ENCODE assay signal across 8 cellular contexts in the genomic region with DNA sequence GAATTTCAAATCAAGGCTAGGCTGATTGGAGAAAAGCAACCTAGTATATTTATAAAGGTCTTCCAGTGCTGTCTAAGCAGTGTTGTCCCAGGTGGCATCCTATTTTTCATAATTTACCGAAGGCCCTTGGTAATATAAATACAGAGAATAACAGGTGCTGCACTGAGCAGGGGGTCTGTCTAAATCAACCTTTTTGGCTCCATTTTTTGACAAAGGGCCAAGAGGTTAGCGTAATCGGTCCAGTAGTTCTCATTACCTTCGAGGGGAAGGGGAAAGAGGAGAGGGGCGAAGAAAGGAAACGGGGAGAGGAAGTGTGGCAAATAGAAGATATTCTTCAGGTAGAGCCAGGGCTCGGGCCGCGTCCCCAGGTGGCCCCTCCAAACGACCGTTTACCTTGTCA. TPM values are rescaled to one million over a fixed set of nuclear protein-coding genes. Genes with fewer than 3 reads are reported as not detected.
A peak's percentile ranks its signal among the peaks of the same experiment; 100 is the strongest.
DNase-seq lines count a peak whose midpoint lies in the region; ATAC-seq, FAIRE-seq and TF ChIP-seq lines count a peak whose summit lies in the region.

No MANE protein-coding gene starts in this region.

- H3K27ac ChIP-seq in esophagus muscularis mucosa (replicated peaks in 1 of 4), result peak overlapping the region; percentile 96 to 98 (median 97)
- peak overlapping the region; percentile 91 to 99 (median 98) for H3K27ac ChIP-seq in pancreas

- H3K4me1 ChIP-seq in esophagus muscularis mucosa (peaks cover 23 to 41% (median 36%) of the 10 kb centered on the region in 4 donors), pancreas (peaks cover 0 to 16% (median 6%) of the 10 kb centered on the region in 3 donors)

- TF ChIP-seq CTCF in esophagus muscularis mucosa (IDR thresholded peaks at IDR 0.05) (no peak), pancreas (IDR thresholded peaks at IDR 0.05) (no peak)

- ATAC-seq in HG02852 (IDR thresholded peaks at IDR 0.05; ENCODE audit: unreplicated experiment), result peak; percentile 2
- no peak for ATAC-seq in pancreas

- WGBS in esophagus muscularis mucosa, result under 1% methylated on average over 11 of the region's 11 CpGs
- 0 to 1% methylated on average over 11 of the region's 11 CpGs for WGBS in pancreas, 2 donors

- TF ChIP-seq POLR2A in GM12891 (IDR thresholded peaks at IDR 0.05; ENCODE audit: low read depth, low read length) (no peak), esophagus muscularis mucosa (IDR thresholded peaks at IDR 0.05; ENCODE audit: low read depth) (no peak)

- no peaks in the 10 kb centered on the region for H3K27me3 ChIP-seq in esophagus muscularis mucosa
- no peaks in the 10 kb centered on the region for H3K27me3 ChIP-seq in pancreas

- peak; percentile 76 for FAIRE-seq in GM12891 (lab: Jason Lieb, UNC)
- no peak for FAIRE-seq in pancreas (lab: Jason Lieb, UNC)

- peak overlapping the region; percentile 77 to 100 (median 90) for H3K4me3 ChIP-seq in esophagus muscularis mucosa
- peak overlapping the region; percentile 85 to 99 (median 97) for H3K4me3 ChIP-seq in pancreas

- intact Hi-C loops in esophagus muscularis mucosa (cut with DNase I), result no loop called here
- intact Hi-C loops in pancreas (cut with DNase I), result no loop called here

- DNase-seq in GM12891 (ENCODE audit: insufficient read length, low spot score) (no peak), RPMI7951 (ENCODE audit: low read depth) (peak; percentile 3), esophagus muscularis mucosa (ENCODE audit: extremely low spot score) (no peak), pancreas (peak in 2 of 6 donors; percentile 16 to 29), GM03348 (ENCODE audit: low spot score) (no peak), glomerular visceral epithelial cell (ENCODE audit: extremely low spot score) (no peak), HCEC 1CT (no peak)

- no peak for TF ChIP-seq EP300 in esophagus muscularis mucosa (IDR thresholded peaks at IDR 0.05)

- H3K9me3 ChIP-seq in esophagus muscularis mucosa (no peaks in the 10 kb centered on the region), pancreas (no peaks in the 10 kb centered on the region)

- H3K36me3 ChIP-seq in esophagus muscularis mucosa, result no peaks in the 10 kb centered on the region
- H3K36me3 ChIP-seq in pancreas, result no peaks in the 10 kb centered on the region

TF ChIP-seq in GM12891, 5 proteins besides CTCF, POLR2A, EP300 and RAD21:
- TF ChIP-seq SPI1 (IDR thresholded peaks at IDR 0.05; ENCODE audit: low read depth, low read length) (peak; percentile 40; the same call in 1 of the 2 replicates), POU2F2 (IDR thresholded peaks at IDR 0.05; ENCODE audit: low read depth, low read length) (no peak)

RNA-seq across cellular contexts. Expression of a gene that starts 0.8 kb away (rescaled TPM):
- 9.5 TPM for polyA plus RNA-seq in GM12891 (2012; ENCODE audit: low read depth, missing spikeins)
- total RNA-seq in RPMI7951 (2014; rRNA removed; shearing (Covaris generic)), result 9.2 and 10.9 TPM in 2 replicates
- 10 to 100 TPM; 26.2 to 30.4 (median 27.1) TPM for total RNA-seq in esophagus muscularis mucosa
- total RNA-seq in pancreas, result 10 to 100 TPM; 12.4 to 26.4 (median 16.2) TPM
- polyA plus RNA-seq in pancreas, result 10 to 100 TPM; 16.3 to 21.7 TPM

RNA-seq across cellular contexts. Expression of a gene that starts 37.2 kb away (rescaled TPM):
- polyA plus RNA-seq in GM12891 (2012; ENCODE audit: low read depth, missing spikeins), result 0.15 TPM
- not detected in 2 replicates for total RNA-seq in RPMI7951 (2014; rRNA removed; shearing (Covaris generic))
- total RNA-seq in esophagus muscularis mucosa (1 to 10 TPM in 1 of 4 donors, under 1 TPM in 3; 0.06 to 1.8 (median 0.53) TPM), pancreas (1 to 10 TPM; 2.6 to 4.0 (median 3.3) TPM)
- polyA plus RNA-seq in pancreas, result 1 to 10 TPM; 2.3 to 3.9 TPM
